In the genomic region with DNA sequence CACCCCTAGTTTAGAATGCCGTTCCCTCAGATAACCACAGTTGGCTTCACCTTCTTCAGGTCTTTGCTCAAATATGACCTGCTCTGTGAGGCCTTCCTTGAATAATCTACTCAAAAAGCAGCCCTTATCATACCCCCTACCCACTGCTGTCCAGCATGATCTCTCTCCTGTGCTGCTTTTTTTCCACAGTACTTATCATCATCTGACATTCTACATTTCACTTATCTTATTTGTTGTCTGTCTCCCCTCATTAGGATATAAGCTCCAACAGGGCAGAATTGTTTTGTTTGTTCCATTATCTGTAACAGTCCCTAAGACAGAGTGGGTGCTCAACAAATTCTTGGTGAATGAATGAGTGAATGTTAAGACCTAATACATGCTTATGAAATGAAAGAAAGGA, we compare ENCODE assay signal across 1 cellular context.
TF ChIP-seq lines count a peak whose summit lies in the region.

No MANE protein-coding gene starts in this region.

TF ChIP-seq in K562, 482 proteins besides CTCF, POLR2A, EP300 and RAD21 (continued from another document and continues in another):
- TF ChIP-seq REST (CRISPR knock-in tag; IDR thresholded peaks at IDR 0.05; ENCODE audit: low read depth) (no peak), CXXC5 (CRISPR knock-in tag; IDR thresholded peaks at IDR 0.05) (no peak), ESRRB (CRISPR knock-in tag; IDR thresholded peaks at IDR 0.05; ENCODE audit: borderline replicate concordance) (no peak), ZNF586 (CRISPR knock-in tag; conservative IDR thresholded peaks at IDR 0.05) (no peak), TBP (optimal IDR thresholded peaks at IDR 0.05; ENCODE audit: low read depth, low read length) (peak; percentile 30), ZNF766 (CRISPR knock-in tag; conservative IDR thresholded peaks at IDR 0.05) (no peak), MYBL2 (IDR thresholded peaks at IDR 0.05; ENCODE audit: low read depth) (no peak), MYBL2 (CRISPR knock-in tag; IDR thresholded peaks at IDR 0.05; ENCODE audit: borderline replicate concordance) (no peak), TBL1XR1 (IDR thresholded peaks at IDR 0.05; ENCODE audit: low read length in 2 of 2) (no peak), NELFE (IDR thresholded peaks at IDR 0.05; ENCODE audit: insufficient read depth, insufficient read length) (no peak), RB1 (IDR thresholded peaks at IDR 0.05; ENCODE audit: low read depth) (no peak), SAFB2 (IDR thresholded peaks at IDR 0.05; ENCODE audit: borderline replicate concordance, low read depth, low read length, severe bottlenecking) (no peak), KAT8 (IDR thresholded peaks at IDR 0.05; ENCODE audit: low read depth) (no peak), ZNF165 (CRISPR knock-in tag; IDR thresholded peaks at IDR 0.05; ENCODE audit: borderline replicate concordance) (no peak), MYC (IDR thresholded peaks at IDR 0.05; ENCODE audit: low read depth, low read length) (no peak), MYC (CRISPR knock-in tag; IDR thresholded peaks at IDR 0.05; ENCODE audit: borderline replicate concordance, low read depth) (no peak), DACH1 (IDR thresholded peaks at IDR 0.05; ENCODE audit: partially characterized antibody) (peak; percentile 64), RBM14 (IDR thresholded peaks at IDR 0.05; ENCODE audit: borderline replicate concordance, insufficient read depth, low read depth, low read length) (no peak), ZNF76 (CRISPR knock-in tag; IDR thresholded peaks at IDR 0.05; ENCODE audit: borderline replicate concordance) (no peak), KAT2B (IDR thresholded peaks at IDR 0.05; ENCODE audit: low read depth, low read length) (no peak), TAF1 (IDR thresholded peaks at IDR 0.05; ENCODE audit: control insufficient read depth, extremely low read depth, insufficient read depth, low read length, severe bottlenecking) (no peak), ZNF212 (CRISPR knock-in tag; IDR thresholded peaks at IDR 0.05) (no peak), PYGO2 (tag; IDR thresholded peaks at IDR 0.05) (no peak), ETS2 (tag; IDR thresholded peaks at IDR 0.05; ENCODE audit: borderline replicate concordance, poor library complexity, severe bottlenecking) (no peak), SMAD3 (CRISPR knock-in tag; conservative IDR thresholded peaks at IDR 0.05) (no peak), ATF1 (CRISPR knock-in tag; IDR thresholded peaks at IDR 0.05) (no peak), ATF1 (tag; IDR thresholded peaks at IDR 0.05) (no peak), HDAC1 (IDR thresholded peaks at IDR 0.05) (peak in 1 of 2 experiments; percentile 45; a peak in 2 of 4 replicates), KDM1A (IDR thresholded peaks at IDR 0.05) (peak; percentile 14 to 48; a peak in 2 of 4 replicates), USF1 (CRISPR knock-in tag; IDR thresholded peaks at IDR 0.05) (no peak), SMAD2 (IDR thresholded peaks at IDR 0.05; ENCODE audit: low read depth, low read length) (no peak), TCF3 (CRISPR knock-in tag; IDR thresholded peaks at IDR 0.05) (peak; percentile 67; the same call in 1 of the 2 replicates), MED1 (CRISPR knock-in tag; IDR thresholded peaks at IDR 0.05; ENCODE audit: borderline replicate concordance) (no peak), RHOXF2B (CRISPR knock-in tag; conservative IDR thresholded peaks at IDR 0.05) (no peak), RNF2 (IDR thresholded peaks at IDR 0.05) (no peak; the same call in 1 of the 2 replicates), DIDO1 (tag; IDR thresholded peaks at IDR 0.05; ENCODE audit: low read depth) (no peak), CBX8 (IDR thresholded peaks at IDR 0.05; ENCODE audit: borderline replicate concordance, extremely low read depth, low read depth, low read length, poor library complexity, severe bottlenecking) (no peak), MTA2 (IDR thresholded peaks at IDR 0.05; ENCODE audit: low read depth) (peak; percentile 50), ZNF175 (CRISPR knock-in tag; IDR thresholded peaks at IDR 0.05; ENCODE audit: low read depth) (no peak), TOE1 (IDR thresholded peaks at IDR 0.05; ENCODE audit: borderline replicate concordance) (0 out of 2 replicates have a peak, but pooled peaks have one; percentile 17), TOE1 (CRISPR knock-in tag; IDR thresholded peaks at IDR 0.05; ENCODE audit: borderline replicate concordance, low read depth) (no peak)
- TF ChIP-seq, protein P1, sequence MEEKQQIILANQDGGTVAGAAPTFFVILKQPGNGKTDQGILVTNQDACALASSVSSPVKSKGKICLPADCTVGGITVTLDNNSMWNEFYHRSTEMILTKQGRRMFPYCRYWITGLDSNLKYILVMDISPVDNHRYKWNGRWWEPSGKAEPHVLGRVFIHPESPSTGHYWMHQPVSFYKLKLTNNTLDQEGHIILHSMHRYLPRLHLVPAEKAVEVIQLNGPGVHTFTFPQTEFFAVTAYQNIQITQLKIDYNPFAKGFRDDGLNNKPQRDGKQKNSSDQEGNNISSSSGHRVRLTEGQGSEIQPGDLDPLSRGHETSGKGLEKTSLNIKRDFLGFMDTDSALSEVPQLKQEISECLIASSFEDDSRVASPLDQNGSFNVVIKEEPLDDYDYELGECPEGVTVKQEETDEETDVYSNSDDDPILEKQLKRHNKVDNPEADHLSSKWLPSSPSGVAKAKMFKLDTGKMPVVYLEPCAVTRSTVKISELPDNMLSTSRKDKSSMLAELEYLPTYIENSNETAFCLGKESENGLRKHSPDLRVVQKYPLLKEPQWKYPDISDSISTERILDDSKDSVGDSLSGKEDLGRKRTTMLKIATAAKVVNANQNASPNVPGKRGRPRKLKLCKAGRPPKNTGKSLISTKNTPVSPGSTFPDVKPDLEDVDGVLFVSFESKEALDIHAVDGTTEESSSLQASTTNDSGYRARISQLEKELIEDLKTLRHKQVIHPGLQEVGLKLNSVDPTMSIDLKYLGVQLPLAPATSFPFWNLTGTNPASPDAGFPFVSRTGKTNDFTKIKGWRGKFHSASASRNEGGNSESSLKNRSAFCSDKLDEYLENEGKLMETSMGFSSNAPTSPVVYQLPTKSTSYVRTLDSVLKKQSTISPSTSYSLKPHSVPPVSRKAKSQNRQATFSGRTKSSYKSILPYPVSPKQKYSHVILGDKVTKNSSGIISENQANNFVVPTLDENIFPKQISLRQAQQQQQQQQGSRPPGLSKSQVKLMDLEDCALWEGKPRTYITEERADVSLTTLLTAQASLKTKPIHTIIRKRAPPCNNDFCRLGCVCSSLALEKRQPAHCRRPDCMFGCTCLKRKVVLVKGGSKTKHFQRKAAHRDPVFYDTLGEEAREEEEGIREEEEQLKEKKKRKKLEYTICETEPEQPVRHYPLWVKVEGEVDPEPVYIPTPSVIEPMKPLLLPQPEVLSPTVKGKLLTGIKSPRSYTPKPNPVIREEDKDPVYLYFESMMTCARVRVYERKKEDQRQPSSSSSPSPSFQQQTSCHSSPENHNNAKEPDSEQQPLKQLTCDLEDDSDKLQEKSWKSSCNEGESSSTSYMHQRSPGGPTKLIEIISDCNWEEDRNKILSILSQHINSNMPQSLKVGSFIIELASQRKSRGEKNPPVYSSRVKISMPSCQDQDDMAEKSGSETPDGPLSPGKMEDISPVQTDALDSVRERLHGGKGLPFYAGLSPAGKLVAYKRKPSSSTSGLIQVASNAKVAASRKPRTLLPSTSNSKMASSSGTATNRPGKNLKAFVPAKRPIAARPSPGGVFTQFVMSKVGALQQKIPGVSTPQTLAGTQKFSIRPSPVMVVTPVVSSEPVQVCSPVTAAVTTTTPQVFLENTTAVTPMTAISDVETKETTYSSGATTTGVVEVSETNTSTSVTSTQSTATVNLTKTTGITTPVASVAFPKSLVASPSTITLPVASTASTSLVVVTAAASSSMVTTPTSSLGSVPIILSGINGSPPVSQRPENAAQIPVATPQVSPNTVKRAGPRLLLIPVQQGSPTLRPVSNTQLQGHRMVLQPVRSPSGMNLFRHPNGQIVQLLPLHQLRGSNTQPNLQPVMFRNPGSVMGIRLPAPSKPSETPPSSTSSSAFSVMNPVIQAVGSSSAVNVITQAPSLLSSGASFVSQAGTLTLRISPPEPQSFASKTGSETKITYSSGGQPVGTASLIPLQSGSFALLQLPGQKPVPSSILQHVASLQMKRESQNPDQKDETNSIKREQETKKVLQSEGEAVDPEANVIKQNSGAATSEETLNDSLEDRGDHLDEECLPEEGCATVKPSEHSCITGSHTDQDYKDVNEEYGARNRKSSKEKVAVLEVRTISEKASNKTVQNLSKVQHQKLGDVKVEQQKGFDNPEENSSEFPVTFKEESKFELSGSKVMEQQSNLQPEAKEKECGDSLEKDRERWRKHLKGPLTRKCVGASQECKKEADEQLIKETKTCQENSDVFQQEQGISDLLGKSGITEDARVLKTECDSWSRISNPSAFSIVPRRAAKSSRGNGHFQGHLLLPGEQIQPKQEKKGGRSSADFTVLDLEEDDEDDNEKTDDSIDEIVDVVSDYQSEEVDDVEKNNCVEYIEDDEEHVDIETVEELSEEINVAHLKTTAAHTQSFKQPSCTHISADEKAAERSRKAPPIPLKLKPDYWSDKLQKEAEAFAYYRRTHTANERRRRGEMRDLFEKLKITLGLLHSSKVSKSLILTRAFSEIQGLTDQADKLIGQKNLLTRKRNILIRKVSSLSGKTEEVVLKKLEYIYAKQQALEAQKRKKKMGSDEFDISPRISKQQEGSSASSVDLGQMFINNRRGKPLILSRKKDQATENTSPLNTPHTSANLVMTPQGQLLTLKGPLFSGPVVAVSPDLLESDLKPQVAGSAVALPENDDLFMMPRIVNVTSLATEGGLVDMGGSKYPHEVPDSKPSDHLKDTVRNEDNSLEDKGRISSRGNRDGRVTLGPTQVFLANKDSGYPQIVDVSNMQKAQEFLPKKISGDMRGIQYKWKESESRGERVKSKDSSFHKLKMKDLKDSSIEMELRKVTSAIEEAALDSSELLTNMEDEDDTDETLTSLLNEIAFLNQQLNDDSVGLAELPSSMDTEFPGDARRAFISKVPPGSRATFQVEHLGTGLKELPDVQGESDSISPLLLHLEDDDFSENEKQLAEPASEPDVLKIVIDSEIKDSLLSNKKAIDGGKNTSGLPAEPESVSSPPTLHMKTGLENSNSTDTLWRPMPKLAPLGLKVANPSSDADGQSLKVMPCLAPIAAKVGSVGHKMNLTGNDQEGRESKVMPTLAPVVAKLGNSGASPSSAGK (IDR thresholded peaks at IDR 0.05) = no peak
- TF ChIP-seq, protein P2, sequence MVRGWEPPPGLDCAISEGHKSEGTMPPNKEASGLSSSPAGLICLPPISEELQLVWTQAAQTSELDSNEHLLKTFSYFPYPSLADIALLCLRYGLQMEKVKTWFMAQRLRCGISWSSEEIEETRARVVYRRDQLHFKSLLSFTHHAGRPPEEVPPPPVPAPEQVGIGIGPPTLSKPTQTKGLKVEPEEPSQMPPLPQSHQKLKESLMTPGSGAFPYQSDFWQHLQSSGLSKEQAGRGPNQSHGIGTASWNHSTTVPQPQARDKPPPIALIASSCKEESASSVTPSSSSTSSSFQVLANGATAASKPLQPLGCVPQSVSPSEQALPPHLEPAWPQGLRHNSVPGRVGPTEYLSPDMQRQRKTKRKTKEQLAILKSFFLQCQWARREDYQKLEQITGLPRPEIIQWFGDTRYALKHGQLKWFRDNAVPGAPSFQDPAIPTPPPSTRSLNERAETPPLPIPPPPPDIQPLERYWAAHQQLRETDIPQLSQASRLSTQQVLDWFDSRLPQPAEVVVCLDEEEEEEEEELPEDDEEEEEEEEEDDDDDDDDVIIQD (CRISPR knock-in tag; IDR thresholded peaks at IDR 0.05) = no peak
- TF ChIP-seq, protein P3, sequence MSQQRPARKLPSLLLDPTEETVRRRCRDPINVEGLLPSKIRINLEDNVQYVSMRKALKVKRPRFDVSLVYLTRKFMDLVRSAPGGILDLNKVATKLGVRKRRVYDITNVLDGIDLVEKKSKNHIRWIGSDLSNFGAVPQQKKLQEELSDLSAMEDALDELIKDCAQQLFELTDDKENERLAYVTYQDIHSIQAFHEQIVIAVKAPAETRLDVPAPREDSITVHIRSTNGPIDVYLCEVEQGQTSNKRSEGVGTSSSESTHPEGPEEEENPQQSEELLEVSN (IDR thresholded peaks at IDR 0.05; ENCODE audit: borderline replicate concordance in 1 of 2, extremely low read depth in 1 of 2, insufficient read depth in 1 of 2, insufficient read length in 1 of 2, low read depth in 1 of 2, low read length in 1 of 2, poor library complexity in 1 of 2, severe bottlenecking in 1 of 2) = no peak
- TF ChIP-seq, protein P4, sequence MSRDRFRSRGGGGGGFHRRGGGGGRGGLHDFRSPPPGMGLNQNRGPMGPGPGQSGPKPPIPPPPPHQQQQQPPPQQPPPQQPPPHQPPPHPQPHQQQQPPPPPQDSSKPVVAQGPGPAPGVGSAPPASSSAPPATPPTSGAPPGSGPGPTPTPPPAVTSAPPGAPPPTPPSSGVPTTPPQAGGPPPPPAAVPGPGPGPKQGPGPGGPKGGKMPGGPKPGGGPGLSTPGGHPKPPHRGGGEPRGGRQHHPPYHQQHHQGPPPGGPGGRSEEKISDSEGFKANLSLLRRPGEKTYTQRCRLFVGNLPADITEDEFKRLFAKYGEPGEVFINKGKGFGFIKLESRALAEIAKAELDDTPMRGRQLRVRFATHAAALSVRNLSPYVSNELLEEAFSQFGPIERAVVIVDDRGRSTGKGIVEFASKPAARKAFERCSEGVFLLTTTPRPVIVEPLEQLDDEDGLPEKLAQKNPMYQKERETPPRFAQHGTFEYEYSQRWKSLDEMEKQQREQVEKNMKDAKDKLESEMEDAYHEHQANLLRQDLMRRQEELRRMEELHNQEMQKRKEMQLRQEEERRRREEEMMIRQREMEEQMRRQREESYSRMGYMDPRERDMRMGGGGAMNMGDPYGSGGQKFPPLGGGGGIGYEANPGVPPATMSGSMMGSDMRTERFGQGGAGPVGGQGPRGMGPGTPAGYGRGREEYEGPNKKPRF (IDR thresholded peaks at IDR 0.05; ENCODE audit: low read depth, low read length) = no peak
